18 cellular contexts compared by ENCODE assay signal in the genomic region with DNA sequence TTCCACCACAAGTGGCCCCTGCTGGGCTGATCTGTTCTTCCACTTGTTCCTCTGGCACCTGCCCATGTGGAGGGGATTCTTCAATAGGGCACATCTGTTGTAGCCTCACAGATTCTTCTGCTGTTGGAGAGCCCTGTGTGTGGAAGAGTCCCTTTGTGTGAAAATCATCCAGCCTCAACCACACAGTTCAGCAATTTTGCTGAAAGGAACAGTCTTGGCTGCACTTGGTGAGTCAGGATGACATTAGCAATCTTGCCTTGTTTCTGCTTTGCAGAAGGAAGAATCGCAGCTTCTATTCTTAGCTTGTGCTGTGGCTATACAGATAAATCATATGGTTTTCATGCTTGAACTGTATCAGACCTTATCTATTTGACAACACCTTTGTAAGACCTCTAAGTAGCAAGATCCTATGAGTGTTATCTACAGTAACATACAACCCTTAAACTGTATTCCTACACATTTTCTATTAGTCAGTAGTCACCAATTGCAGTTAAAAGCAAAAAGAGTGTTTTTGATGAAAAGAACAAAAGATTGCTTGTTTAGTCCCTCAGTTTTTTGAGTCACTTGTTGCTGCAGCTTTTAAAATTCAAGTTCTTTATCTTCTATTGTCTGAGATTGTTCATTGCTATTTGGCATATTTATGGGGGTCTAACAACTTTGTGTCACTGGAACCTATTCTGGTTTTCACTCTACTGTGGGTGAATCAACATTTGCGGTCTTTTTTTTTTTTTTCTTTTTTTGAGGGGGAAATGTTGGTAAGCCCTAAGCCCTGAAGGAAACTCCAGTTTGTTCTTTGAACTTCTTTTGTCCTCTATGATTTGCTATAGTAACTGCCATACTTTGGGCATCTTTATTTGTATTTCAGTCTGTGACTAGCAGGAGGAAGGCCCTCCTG.
DNase-seq lines count a peak whose midpoint lies in the region; ATAC-seq and TF ChIP-seq lines count a peak whose summit lies in the region.
"Had no signal": no experiment of that assay in that cellular context is flagged by ENCODE, and none has a peak within 500 bp of the region (broad histone marks: within the 10 kb centered on the region; RNA-seq: fewer than 3 reads in every experiment).

No MANE protein-coding gene starts in this region.

- TF ChIP-seq POLR2A in stomach (IDR thresholded peaks at IDR 0.05): no peak

- H3K4me1 ChIP-seq in stomach: no peaks in the 10 kb centered on the region
- H3K4me1 ChIP-seq in upper lobe of right lung: no peaks in the 10 kb centered on the region
- H3K4me1 ChIP-seq: sigmoid colon had no signal

- H3K4me3 ChIP-seq in stomach (no peak overlapping the region), upper lobe of right lung (no peak overlapping the region)
- H3K4me3 ChIP-seq: sigmoid colon had no signal

- TF ChIP-seq EP300 in stomach (IDR thresholded peaks at IDR 0.05): no peak

- H3K36me3 ChIP-seq in stomach (no peaks in the 10 kb centered on the region), upper lobe of right lung (no peaks in the 10 kb centered on the region)
- H3K36me3 ChIP-seq: neutrophil, sigmoid colon, WERI-Rb-1 had no signal

- DNase-seq in DMS53 (lab: John Stamatoyannopoulos, UW) (peak; percentile 24), DMS53 treated with DMSO at 0.1 percent for 48 hours (lab: John Stamatoyannopoulos, UW; ENCODE audit: unreplicated experiment) (no peak), astrocyte of the hippocampus (ENCODE audit: low read depth, low spot score) (peak; percentile 3), inferior parietal cortex (ENCODE audit: extremely low spot score) (peak; percentile 49), superior temporal gyrus (ENCODE audit: extremely low spot score) (peak; percentile 17), stomach (no peak), OCI-M2 (lab: John Stamatoyannopoulos, UW; ENCODE audit: unreplicated experiment) (no peak), upper lobe of right lung (no peak)
- DNase-seq: activated CD8-positive, alpha-beta T cell treated with anti-CD3 and anti-CD28 coated beads for 36 hours; activated naive CD8-positive, alpha-beta T cell treated with anti-CD3 and anti-CD28 coated beads, Interleukin-2, amount 10 ng/mL, durations not matched to agents 7 days and 5 days; endodermal cell; immature natural killer cell; NCI-H2081 treated with DMSO at 0.1 percent for 48 hours; NCI-H526 treated with DMSO at 0.1 percent for 48 hours; sigmoid colon; WERI-Rb-1 had no signal

- intact Hi-C loops in stomach (cut with DNase I; ENCODE audit: low total_unique reads): no loop called here
- intact Hi-C loops in upper lobe of right lung (cut with DNase I): no loop called here

- ATAC-seq in upper lobe of right lung: no peak
- ATAC-seq: activated CD8-positive, alpha-beta T cell treated with anti-CD3 and anti-CD28 coated beads for 36 hours had no signal

- 37 to 47% (median 41%) methylated on average over 2 of the region's 2 CpGs for WGBS in stomach, 5 donors

- H3K27ac ChIP-seq in stomach (no peak overlapping the region), upper lobe of right lung (no peak overlapping the region)
- H3K27ac ChIP-seq: C4-2B, neutrophil, sigmoid colon, WERI-Rb-1 had no signal

- H3K27me3 ChIP-seq in stomach: no peaks in the 10 kb centered on the region
- H3K27me3 ChIP-seq in upper lobe of right lung: no peaks in the 10 kb centered on the region
- H3K27me3 ChIP-seq: neutrophil, sigmoid colon had no signal

- H3K9me3 ChIP-seq in stomach: peaks cover 0 to 10% (median 4%) of the 10 kb centered on the region in 4 donors
- no peaks in the 10 kb centered on the region for H3K9me3 ChIP-seq in upper lobe of right lung
- H3K9me3 ChIP-seq: neutrophil, sigmoid colon had no signal

- TF ChIP-seq CTCF in stomach (IDR thresholded peaks at IDR 0.05) (no peak), upper lobe of right lung (IDR thresholded peaks at IDR 0.05) (no peak)

Comparison
In these comparisons a context has a peak if more than half of its experiments do, and no peak if none do; other contexts are left out.
1. DNase-seq: peak in DMS53 (single experiment), astrocyte of the hippocampus (single experiment), inferior parietal cortex (single experiment) and superior temporal gyrus (single experiment); none in DMS53 treated with DMSO at 0.1 percent for 48 hours (single experiment), stomach (single experiment), OCI-M2 (single experiment) and upper lobe of right lung (single experiment).